ENCODE assay signal across 20 cellular contexts in the genomic region with DNA sequence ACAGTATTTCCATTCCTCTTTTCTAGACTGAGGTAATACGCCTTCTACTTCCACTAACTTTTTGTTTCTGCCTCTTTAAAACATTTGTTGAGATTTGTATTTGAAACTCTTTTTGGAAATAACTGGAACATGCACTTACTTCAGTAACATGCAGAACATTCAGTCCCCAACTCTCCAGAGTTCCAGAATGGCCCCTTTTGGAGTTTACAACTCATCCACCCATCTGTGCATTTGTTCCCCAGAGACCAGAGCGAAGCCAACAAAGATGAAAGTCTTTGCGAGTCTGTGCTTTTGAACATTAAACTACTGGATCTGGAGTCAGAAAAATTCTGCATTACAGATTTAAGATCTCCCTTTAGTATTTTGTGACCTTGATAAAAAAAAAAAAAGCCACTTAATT.
"Had no signal": no experiment of that assay in that cellular context is flagged by ENCODE, and none has a peak within 500 bp of the region (broad histone marks: within the 10 kb centered on the region; RNA-seq: fewer than 3 reads in every experiment).

No MANE protein-coding gene starts in this region.

- H3K27me3 ChIP-seq: heart right ventricle, left lung, ovary had no signal

- H3K9me3 ChIP-seq: left lung, ovary, prostate gland had no signal

- ATAC-seq: activated T-cell treated with anti-CD3 and anti-CD28 coated beads, Interleukin-2, amount 50 U/mL, for 72 hours; left lung; natural killer cell; T-helper 17 cell had no signal

- H3K36me3 ChIP-seq: heart right ventricle, left lung, ovary, prostate gland had no signal

- DNase-seq: activated CD4-positive, alpha-beta memory T cell treated with anti-CD3 and anti-CD28 coated beads for 36 hours; activated CD4-positive, alpha-beta T cell treated with anti-CD3 and anti-CD28 coated beads for 48 hours; activated effector memory CD4-positive, alpha-beta T cell treated with Interleukin-2 at 50 U/mL for 16 hours; activated naive CD4-positive, alpha-beta T cell treated with anti-CD3 and anti-CD28 coated beads, Interleukin-2, amount 10 ng/mL, durations not matched to agents 7 days and 5 days; activated T-cell treated with anti-CD3 and anti-CD28 coated beads, Interleukin-2, amount 50 U/mL, for 72 hours; cerebellar nuclear complex; cortex of kidney; heart right ventricle; left lung; midbrain; natural killer cell; ovary; stimulated activated CD4-positive, alpha-beta T cell treated with anti-CD3 and anti-CD28 coated beads, Interleukin-1b, Interleukin-23, amount 100 ng/mL, for 48 hours; substantia nigra; SW 1271; T-helper 17 cell; trophoblast cell had no signal

- H3K4me3 ChIP-seq: heart right ventricle, left lung, ovary, prostate gland, skin epidermis had no signal

- H3K4me1 ChIP-seq: left lung, prostate gland had no signal

- H3K27ac ChIP-seq: epithelial cell of prostate, heart right ventricle, left lung, ovary, prostate gland had no signal
